Comparison of ENCODE assay signal across 9 cellular contexts in genomic region chr9:117555964-117556629, GRCh38.
DNase-seq lines count a peak whose midpoint lies in the region; ATAC-seq, FAIRE-seq and TF ChIP-seq lines count a peak whose summit lies in the region.
"Had no signal": no experiment of that assay in that cellular context is flagged by ENCODE, and none has a peak within 500 bp of the region (broad histone marks: within the 10 kb centered on the region; RNA-seq: fewer than 3 reads in every experiment).

No MANE protein-coding gene starts in this region.

- intact Hi-C loops in K562 (cut with micrococcal nuclease): no loop called here
- intact Hi-C loops in HepG2 (cut with micrococcal nuclease; ENCODE audit: unreplicated experiment): loop anchor here (1.0 kb wide), 1 partner anchor 69 kb away; no protein-coding TSS in a partner anchor
- intact Hi-C loops in thyroid gland (cut with DNase I): no loop called here

- peak; percentile 53 for DNase-seq in COLO668 (lab: John Stamatoyannopoulos, UW; ENCODE audit: unreplicated experiment)
- peak; percentile 28 for DNase-seq in NCI-H82 treated with DMSO at 0.1 percent for 48 hours (lab: John Stamatoyannopoulos, UW; ENCODE audit: unreplicated experiment)
- peak; percentile 17 to 42 (median 24) for DNase-seq in K562 (ENCODE audit: extremely low read depth in 1 of 4, low spot score in 3 of 4)
- DNase-seq in HepG2 (ENCODE audit: low spot score): peak; percentile 60
- peak; percentile 36 to 48 for DNase-seq in thyroid gland
- no peak for DNase-seq in central memory CD4-positive, alpha-beta T cell

- H2AFZ ChIP-seq in K562 (ENCODE audit: low read depth, low read length) (no peak overlapping the region), HepG2 (ENCODE audit: low read length) (peak overlapping the region; percentile 76)

- H3K36me3 ChIP-seq in K562 (ENCODE audit: control insufficient read depth, insufficient read depth, low read length) (no peaks in the 10 kb centered on the region), HepG2 (replicated peaks in 1 of 2; ENCODE audit: control insufficient read depth in 1 of 2, insufficient read depth in 2 of 2, low read length in 2 of 2) (no peaks in the 10 kb centered on the region), thyroid gland (no peaks in the 10 kb centered on the region)

- BruUV-seq in K562 (replicated peaks; lab: Mats Ljungman, UMichigan) (no TSS peak), HepG2 (replicated peaks; lab: Mats Ljungman, UMichigan) (no TSS peak)

- no peaks in the 10 kb centered on the region for H3K27me3 ChIP-seq in K562 (ENCODE audit: control insufficient read depth in 2 of 2, insufficient read depth in 2 of 2, low read length in 2 of 2)
- H3K27me3 ChIP-seq in HepG2 (ENCODE audit: control insufficient read depth in 1 of 2, insufficient read depth in 2 of 2, low read length in 2 of 2): no peaks in the 10 kb centered on the region
- no peaks in the 10 kb centered on the region for H3K27me3 ChIP-seq in thyroid gland

- FAIRE-seq in K562 (lab: Jason Lieb, UNC) (no peak), HepG2 (lab: Jason Lieb, UNC) (no peak)

- no peaks in the 10 kb centered on the region for H3K4me1 ChIP-seq in K562 (replicated peaks in 1 of 2; ENCODE audit: control insufficient read depth in 2 of 2, insufficient read depth in 2 of 2, low read length in 2 of 2)
- H3K4me1 ChIP-seq in HepG2 (ENCODE audit: insufficient read depth, low read length): peaks cover 7% of the 10 kb centered on the region; the same call in 1 of the 2 replicates
- no peaks in the 10 kb centered on the region for H3K4me1 ChIP-seq in thyroid gland

- H3K9me3 ChIP-seq in K562 (replicated peaks; ENCODE audit: control insufficient read depth, insufficient read depth, low read depth, low read length) (no peaks in the 10 kb centered on the region; the same call in 1 of the 2 replicates), HepG2 (ENCODE audit: low read length) (no peaks in the 10 kb centered on the region), thyroid gland (no peaks in the 10 kb centered on the region)

- no peaks in the 10 kb centered on the region for H4K20me1 ChIP-seq in K562 (replicated peaks; ENCODE audit: control insufficient read depth, insufficient read depth, low read length)
- H4K20me1 ChIP-seq in HepG2 (ENCODE audit: insufficient read depth, low read length): no peaks in the 10 kb centered on the region

- 2% methylated on average over 5 of the region's 5 CpGs for WGBS in K562 (ENCODE audit: insufficient coverage, low coverage, missing lambda C conversion rate)
- WGBS in HepG2 (ENCODE audit: low lambda C conversion rate): 1% methylated on average over 4 of the region's 5 CpGs
- WGBS in thyroid gland, 2 donors: 63 to 72% methylated on average over 5 of the region's 5 CpGs

- TF ChIP-seq RAD21 in K562 (CRISPR knock-in tag; conservative IDR thresholded peaks at IDR 0.05 in 1 of 2, IDR thresholded peaks at IDR 0.05 in 1 of 2) (no peak), HepG2 (CRISPR knock-in tag; IDR thresholded peaks at IDR 0.05) (peak; percentile 41; the same call in 1 of the 2 replicates)

- H3K9me1 ChIP-seq in K562 (ENCODE audit: control insufficient read depth, insufficient read depth, low read length): no peaks in the 10 kb centered on the region

- POLR2A ChIA-PET in K562 (lab: Yijun Ruan, JAX): no interaction called here
- POLR2A ChIA-PET in HepG2 (lab: Yijun Ruan, JAX): no interaction called here

- H3K79me2 ChIP-seq in K562 (ENCODE audit: control insufficient read depth, insufficient read depth, low read length): no peaks in the 10 kb centered on the region
- H3K79me2 ChIP-seq in HepG2 (ENCODE audit: insufficient read depth, low read length): no peaks in the 10 kb centered on the region

- H3K9ac ChIP-seq in K562 (ENCODE audit: insufficient read depth in 1 of 2, low read depth in 2 of 2, low read length in 2 of 2): no peak overlapping the region
- H3K9ac ChIP-seq in HepG2 (ENCODE audit: insufficient read depth, low read depth, low read length): no peak overlapping the region

- TF ChIP-seq POLR2A in K562 (conservative IDR thresholded peaks at IDR 0.05) (no peak), HepG2 (IDR thresholded peaks at IDR 0.05; ENCODE audit: insufficient read depth in 1 of 2, low read depth in 2 of 2, low read length in 2 of 2) (no peak), thyroid gland (IDR thresholded peaks at IDR 0.05) (no peak)

- ATAC-seq in GM18520 (IDR thresholded peaks at IDR 0.05; ENCODE audit: unreplicated experiment) (peak; percentile 45), HG02981 (IDR thresholded peaks at IDR 0.05; ENCODE audit: unreplicated experiment) (peak; percentile 89), K562 (peak; percentile 29; the same call in 1 of the 3 replicates), HepG2 (peak; percentile 96)

- in situ Hi-C loops in K562 (cut with MboI): no loop called here
- in situ Hi-C loops in HepG2 (cut with HindIII; ENCODE audit: extremely low pct_ligation_motif_present, low pct_unique_long_range_greater_than_20kb): no loop called here

- no peak overlapping the region for H3K4me2 ChIP-seq in K562 (ENCODE audit: insufficient read depth, low read length)
- H3K4me2 ChIP-seq in HepG2 (ENCODE audit: low read depth, low read length): 0 out of 2 replicates have a peak overlapping the region, but pooled peaks have one; percentile 15

- H3K27ac ChIP-seq in K562 (ENCODE audit: extremely low read depth, low read depth, low read length): no peak overlapping the region
- H3K27ac ChIP-seq in HepG2 (ENCODE audit: extremely low read length, insufficient read depth, low read length): no peak overlapping the region
- H3K27ac ChIP-seq in thyroid gland: no peak overlapping the region
- H3K27ac ChIP-seq: SK-N-MC had no signal

- TF ChIP-seq EP300 in K562 (IDR thresholded peaks at IDR 0.05; ENCODE audit: low read length): no peak
- no peak for TF ChIP-seq EP300 in HepG2 (IDR thresholded peaks at IDR 0.05; ENCODE audit: low read depth in 2 of 2, low read length in 2 of 2)
- TF ChIP-seq EP300 in HepG2 (CRISPR knock-in tag; IDR thresholded peaks at IDR 0.05; ENCODE audit: borderline replicate concordance): no peak

- CTCF ChIA-PET in K562 (lab: Yijun Ruan, JAX; ENCODE audit: low intra/inter-chr PET ratio) (no interaction called here), HepG2 (lab: Yijun Ruan, JAX; ENCODE audit: low intra/inter-chr PET ratio, low total read pairs) (interaction anchor here (3.2 kb wide), 1 partner anchor 68 kb away, joined by 41 read pairs; no protein-coding TSS in a partner anchor)

- peak; percentile 10 to 30 (median 25); a peak in 2 of 6 replicates for TF ChIP-seq CTCF in K562 (IDR thresholded peaks at IDR 0.05 in 2 of 3, conservative IDR thresholded peaks at IDR 0.05 in 1 of 3; ENCODE audit: insufficient read depth in 2 of 3, low read depth in 1 of 3, low read length in 3 of 3)
- peak; percentile 76 for TF ChIP-seq CTCF in HepG2 (CRISPR knock-in tag; IDR thresholded peaks at IDR 0.05)
- TF ChIP-seq CTCF in thyroid gland (IDR thresholded peaks at IDR 0.05): peak in 3 of 6 experiments; percentile 7 to 39 (median 8)

- H3K4me3 ChIP-seq in K562 (no peak overlapping the region), HepG2 (replicated peaks in 1 of 3; ENCODE audit: insufficient read depth in 1 of 3, low read depth in 2 of 3, low read length in 3 of 3) (no peak overlapping the region), thyroid gland (replicated peaks in 1 of 3) (no peak overlapping the region)
- H3K4me3 ChIP-seq: SK-N-MC had no signal

TF ChIP-seq in K562, 482 proteins besides CTCF, POLR2A, EP300 and RAD21 (continues in another document):
- TF ChIP-seq MXI1 (IDR thresholded peaks at IDR 0.05; ENCODE audit: low read depth, low read length) (no peak), GATA2 (CRISPR knock-in tag; IDR thresholded peaks at IDR 0.05) (no peak), ZNF76 (CRISPR knock-in tag; IDR thresholded peaks at IDR 0.05; ENCODE audit: borderline replicate concordance) (no peak), ZBTB7A (IDR thresholded peaks at IDR 0.05; ENCODE audit: borderline replicate concordance, control insufficient read depth, low read depth, low read length) (no peak), BHLHE40 (IDR thresholded peaks at IDR 0.05; ENCODE audit: low read length) (no peak), SPI1 (IDR thresholded peaks at IDR 0.05; ENCODE audit: borderline replicate concordance, low read depth, low read length) (no peak), MBD2 (IDR thresholded peaks at IDR 0.05; ENCODE audit: borderline replicate concordance, low read depth) (no peak)

TF ChIP-seq in HepG2, 621 proteins besides CTCF, POLR2A, EP300 and RAD21 (continues in another document):
- TF ChIP-seq ZNF292 (CRISPR knock-in tag; IDR thresholded peaks at IDR 0.05; ENCODE audit: borderline replicate concordance, low read depth) (no peak), SAFB2 (CRISPR knock-in tag; IDR thresholded peaks at IDR 0.05; ENCODE audit: borderline replicate concordance, low read depth) (no peak), CENPT (CRISPR knock-in tag; IDR thresholded peaks at IDR 0.05; ENCODE audit: low read depth) (no peak), ZNF83 (CRISPR knock-in tag; IDR thresholded peaks at IDR 0.05; ENCODE audit: borderline replicate concordance) (no peak), STAG1 (CRISPR knock-in tag; IDR thresholded peaks at IDR 0.05) (peak; percentile 62), AKAP8 (CRISPR knock-in tag; IDR thresholded peaks at IDR 0.05) (no peak), ZSCAN9 (CRISPR knock-in tag; IDR thresholded peaks at IDR 0.05; ENCODE audit: borderline replicate concordance) (no peak), ZMYM4 (CRISPR knock-in tag; IDR thresholded peaks at IDR 0.05) (no peak), FLYWCH1 (CRISPR knock-in tag; IDR thresholded peaks at IDR 0.05) (no peak), CBFB (CRISPR knock-in tag; IDR thresholded peaks at IDR 0.05) (no peak)

Comparison
In these comparisons a context has a peak if more than half of its experiments do, and no peak if none do; other contexts are left out.
1. ATAC-seq: peak in every context shown above with its lines; median percentile 96 in HepG2; 89 in HG02981; 45 in GM18520; 29 in K562.